1 cellular context compared by ENCODE assay signal in the genomic region with DNA sequence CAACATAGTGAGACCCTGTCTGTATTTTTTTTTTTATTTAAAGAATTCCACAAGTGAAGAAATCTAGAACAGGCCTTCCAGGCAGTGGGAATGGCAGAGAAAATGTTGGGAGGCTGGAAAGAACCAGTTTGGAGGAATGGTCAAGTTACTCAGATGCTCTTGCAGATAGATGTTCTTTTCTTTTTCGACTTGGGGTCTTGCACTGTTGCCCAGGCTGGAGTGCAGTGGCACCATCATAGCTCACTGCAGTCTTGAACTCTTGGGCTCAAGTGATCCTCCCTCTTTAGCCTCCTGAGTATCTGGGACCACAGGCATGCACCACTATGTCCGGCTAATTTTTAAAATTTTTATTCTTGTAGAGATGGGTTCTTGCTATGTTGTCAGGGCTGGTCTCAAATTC.
A peak's percentile ranks its signal among the peaks of the same experiment; 100 is the strongest.
TF ChIP-seq lines count a peak whose summit lies in the region.

No MANE protein-coding gene starts in this region.

TF ChIP-seq in HepG2, 621 proteins besides CTCF, POLR2A, EP300 and RAD21:
- TF ChIP-seq ZNF121 (CRISPR knock-in tag; IDR thresholded peaks at IDR 0.05) (peak; percentile 80; the same call in 1 of the 2 replicates), KAT8 (CRISPR knock-in tag; IDR thresholded peaks at IDR 0.05) (no peak)
